ENCODE assay signal across 12 cellular contexts in genomic region chr14:55721353-55721752, GRCh38.
DNase-seq lines count a peak whose midpoint lies in the region; ATAC-seq and TF ChIP-seq lines count a peak whose summit lies in the region.
"Had no signal": no experiment of that assay in that cellular context is flagged by ENCODE, and none has a peak within 500 bp of the region (broad histone marks: within the 10 kb centered on the region; RNA-seq: fewer than 3 reads in every experiment).

No MANE protein-coding gene starts in this region.

- H3K27me3 Mint-ChIP-seq in neural crest cell (ENCODE audit: low read depth): no peaks in the 10 kb centered on the region
- H3K27me3 Mint-ChIP-seq: central memory CD8-positive, alpha-beta T cell had no signal

- no peaks in the 10 kb centered on the region for H3K36me3 ChIP-seq in mammary epithelial cell (ENCODE audit: insufficient read depth, low read length)
- H3K36me3 ChIP-seq: right lobe of liver had no signal

- H3K4me3 ChIP-seq in mammary epithelial cell (replicated peaks in 1 of 3; ENCODE audit: insufficient read depth in 1 of 3, low read depth in 2 of 3, low read length in 3 of 3): no peak overlapping the region
- H3K4me3 ChIP-seq: right lobe of liver had no signal

- DNase-seq in DMS79 (lab: John Stamatoyannopoulos, UW) (peak; percentile 91), KBM-7 (peak; percentile 52), mammary epithelial cell (peak; percentile 92), neural crest cell (ENCODE audit: low read depth, low spot score) (no peak)
- DNase-seq: right lobe of liver had no signal

- no peaks in the 10 kb centered on the region for H3K36me3 Mint-ChIP-seq in neural crest cell (ENCODE audit: low read depth)
- H3K36me3 Mint-ChIP-seq: stimulated activated effector memory CD8-positive, alpha-beta T cell treated with anti-CD3 and anti-CD28 coated beads, Interleukin-12 subunit alpha, Interleukin-12 subunit beta, amount 100 ng/mL, for 72 hours had no signal

- CTCF ChIA-PET in mammary epithelial cell (lab: Charles Lee; ENCODE audit: low non-redundant PET): interaction anchor here (1.2 kb wide), 1 partner anchor 753 kb away, joined by 13 read pairs; no protein-coding TSS in a partner anchor

- ATAC-seq in GM21526 (IDR thresholded peaks at IDR 0.05; ENCODE audit: low FRiP score, unreplicated experiment) (no peak), GM19463 (IDR thresholded peaks at IDR 0.05; ENCODE audit: unreplicated experiment) (no peak), HG03520 (IDR thresholded peaks at IDR 0.05; ENCODE audit: unreplicated experiment) (no peak), HG03097 (IDR thresholded peaks at IDR 0.05; ENCODE audit: low FRiP score, unreplicated experiment) (no peak)
- ATAC-seq: HepG2; right lobe of liver; stimulated activated effector memory CD8-positive, alpha-beta T cell treated with anti-CD3 and anti-CD28 coated beads, Interleukin-12 subunit alpha, Interleukin-12 subunit beta, amount 100 ng/mL, for 72 hours had no signal

- H3K27ac ChIP-seq in mammary epithelial cell (ENCODE audit: insufficient read depth, low read depth, low read length): no peak overlapping the region
- H3K27ac ChIP-seq: right lobe of liver had no signal

- H3K4me3 Mint-ChIP-seq in neural crest cell: no peak overlapping the region
- H3K4me3 Mint-ChIP-seq: central memory CD8-positive, alpha-beta T cell; stimulated activated effector memory CD8-positive, alpha-beta T cell treated with anti-CD3 and anti-CD28 coated beads, Interleukin-12 subunit alpha, Interleukin-12 subunit beta, amount 100 ng/mL, for 72 hours had no signal

- H3K4me1 Mint-ChIP-seq in neural crest cell: peaks cover 4% of the 10 kb centered on the region
- H3K4me1 Mint-ChIP-seq: central memory CD8-positive, alpha-beta T cell; stimulated activated effector memory CD8-positive, alpha-beta T cell treated with anti-CD3 and anti-CD28 coated beads, Interleukin-12 subunit alpha, Interleukin-12 subunit beta, amount 100 ng/mL, for 72 hours had no signal

- H3K4me1 ChIP-seq in mammary epithelial cell (ENCODE audit: insufficient read depth, low read length): peaks cover 7% of the 10 kb centered on the region
- H3K4me1 ChIP-seq: right lobe of liver had no signal

- H3K4me2 ChIP-seq in mammary epithelial cell (ENCODE audit: insufficient read depth, low read depth, low read length): no peak overlapping the region

- H3K9ac ChIP-seq in mammary epithelial cell (ENCODE audit: insufficient read depth, low read length): no peak overlapping the region

- H3K9me3 Mint-ChIP-seq in neural crest cell: no peaks in the 10 kb centered on the region
- H3K9me3 Mint-ChIP-seq: central memory CD8-positive, alpha-beta T cell; stimulated activated effector memory CD8-positive, alpha-beta T cell treated with anti-CD3 and anti-CD28 coated beads, Interleukin-12 subunit alpha, Interleukin-12 subunit beta, amount 100 ng/mL, for 72 hours had no signal

- H4K20me1 ChIP-seq in mammary epithelial cell (ENCODE audit: insufficient read depth, low read length): no peaks in the 10 kb centered on the region

- intact Hi-C loops in mammary epithelial cell (cut with micrococcal nuclease): no loop called here

- H2AFZ ChIP-seq in mammary epithelial cell (ENCODE audit: low read depth, low read length): no peak overlapping the region

- H3K27ac Mint-ChIP-seq in neural crest cell (ENCODE audit: unreplicated experiment): no peak overlapping the region
- H3K27ac Mint-ChIP-seq: stimulated activated effector memory CD8-positive, alpha-beta T cell treated with anti-CD3 and anti-CD28 coated beads, Interleukin-12 subunit alpha, Interleukin-12 subunit beta, amount 100 ng/mL, for 72 hours had no signal

- no peaks in the 10 kb centered on the region for H3K79me2 ChIP-seq in mammary epithelial cell (ENCODE audit: insufficient read depth, low read length)

- dilution Hi-C loops in mammary epithelial cell (cut with HindIII; ENCODE audit: low sequenced_read_pairs): no loop called here

- TF ChIP-seq CTCF in mammary epithelial cell (conservative IDR thresholded peaks at IDR 0.05 in 1 of 2, IDR thresholded peaks at IDR 0.05 in 1 of 2; ENCODE audit: extremely low read depth in 1 of 2, insufficient read depth in 1 of 2, low read depth in 1 of 2, low read length in 2 of 2) (peak; percentile 5 to 20), neural crest cell (conservative IDR thresholded peaks at IDR 0.05) (peak; percentile 15)

- H3K27me3 ChIP-seq in mammary epithelial cell (ENCODE audit: insufficient read depth, low read length): peaks cover 19% of the 10 kb centered on the region
- H3K27me3 ChIP-seq: right lobe of liver had no signal

- no TSS peak for BruUV-seq in mammary epithelial cell (replicated peaks; lab: Mats Ljungman, UMichigan)

- 0% methylated on average over 1 of the region's 1 CpG for WGBS in mammary epithelial cell (ENCODE audit: low coverage, missing lambda C conversion rate)

- no peaks in the 10 kb centered on the region for H3K9me3 ChIP-seq in mammary epithelial cell (replicated peaks; ENCODE audit: insufficient read depth, low read length)
- H3K9me3 ChIP-seq: right lobe of liver had no signal

- in situ Hi-C loops in KBM-7 (cut with MboI; ENCODE audit: low pct_unique_long_range_greater_than_20kb, low sequenced_read_pairs): loop anchor here (25.0 kb wide), 2 partner anchors 284 to 766 kb away; partner anchors contain the start of gene TBPL2
- in situ Hi-C loops in mammary epithelial cell (cut with MboI; ENCODE audit: low sequenced_read_pairs in 2 of 2): loop anchor here in 1 of 2 donors (25.0 kb wide), 1 partner anchor 766 kb away; no protein-coding TSS in a partner anchor
